Comparison of ENCODE assay signal across 7 cellular contexts in genomic region chr17:58665946-58666857, GRCh38. TPM values are rescaled to one million over a fixed set of nuclear protein-coding genes. Genes with fewer than 3 reads are reported as not detected.
DNase-seq lines count a peak whose midpoint lies in the region; ATAC-seq, FAIRE-seq and TF ChIP-seq lines count a peak whose summit lies in the region.

No MANE protein-coding gene starts in this region.

- ATAC-seq in GM23338: no peak

- H3K9me2 ChIP-seq in GM23338 (ENCODE audit: insufficient read depth): no peaks in the 10 kb centered on the region

- H3K27me3 Mint-ChIP-seq in GM23338 (ENCODE audit: insufficient read depth, low read depth, poor library complexity): peaks cover 3% of the 10 kb centered on the region

- H3K9me3 Mint-ChIP-seq in GM23338: no peaks in the 10 kb centered on the region

- TF ChIP-seq POLR2A in endothelial cell of umbilical vein (IDR thresholded peaks at IDR 0.05; ENCODE audit: low read depth, low read length): no peak
- TF ChIP-seq POLR2A in prostate gland (IDR thresholded peaks at IDR 0.05): no peak

- DNase-seq in GM23338 (ENCODE audit: low spot score) (no peak), NCI-H2227 (lab: John Stamatoyannopoulos, UW; ENCODE audit: unreplicated experiment) (peak; percentile 95), endothelial cell of umbilical vein (ENCODE audit: low read depth, low spot score) (peak; percentile 5), prostate gland (ENCODE audit: low spot score) (peak; percentile 12), COLO668 (lab: John Stamatoyannopoulos, UW; ENCODE audit: unreplicated experiment) (no peak), NCI-H345 (lab: John Stamatoyannopoulos, UW) (no peak), NCI-H1417 treated with DMSO at 0.1 percent for 48 hours (lab: John Stamatoyannopoulos, UW) (no peak)

- H3K4me1 ChIP-seq in GM23338 (ENCODE audit: insufficient read depth) (peaks cover 10% of the 10 kb centered on the region; the same call in 1 of the 2 replicates), endothelial cell of umbilical vein (ENCODE audit: control insufficient read depth, extremely low read depth, insufficient read depth, low read length) (peaks cover 8% of the 10 kb centered on the region), prostate gland (replicated peaks) (no peaks in the 10 kb centered on the region)

- TF ChIP-seq CTCF in GM23338 (conservative IDR thresholded peaks at IDR 0.05; ENCODE audit: low read depth in 2 of 2) (no peak), endothelial cell of umbilical vein (IDR thresholded peaks at IDR 0.05; ENCODE audit: extremely low read depth in 1 of 2, insufficient read depth in 1 of 2, low read depth in 1 of 2, low read length in 2 of 2) (no peak), prostate gland (IDR thresholded peaks at IDR 0.05) (no peak)

- POLR2A ChIA-PET in endothelial cell of umbilical vein (lab: Charles Lee): interaction anchor here (0.7 to 3.2 kb wide), 2 partner anchors 35 to 38 kb away, joined by 9 to 22 read pairs; no protein-coding TSS in a partner anchor

- CTCF ChIA-PET in endothelial cell of umbilical vein (lab: Charles Lee): no interaction called here

- H3K9me1 ChIP-seq in endothelial cell of umbilical vein (replicated peaks; ENCODE audit: control insufficient read depth, extremely low read depth, insufficient read depth, low read length): no peaks in the 10 kb centered on the region

- dilution Hi-C loops in endothelial cell of umbilical vein (cut with MboI; ENCODE audit: extremely low pct_ligation_motif_present, low sequenced_read_pairs): no loop called here

- H3K9ac ChIP-seq in endothelial cell of umbilical vein (replicated peaks; ENCODE audit: extremely low read depth, insufficient read depth, low read length): no peak overlapping the region

- WGBS in prostate gland: 59% methylated on average over 25 of the region's 25 CpGs

- H3K9me3 ChIP-seq in endothelial cell of umbilical vein (replicated peaks; ENCODE audit: control insufficient read depth, insufficient read depth, low read length): no peaks in the 10 kb centered on the region
- no peaks in the 10 kb centered on the region for H3K9me3 ChIP-seq in prostate gland

- no peak for FAIRE-seq in endothelial cell of umbilical vein (lab: Jason Lieb, UNC)

- no peak overlapping the region for H3K4me3 ChIP-seq in GM23338
- no peak overlapping the region for H3K4me3 ChIP-seq in endothelial cell of umbilical vein (replicated peaks in 1 of 3; ENCODE audit: insufficient read depth in 1 of 3, low read depth in 1 of 3, low read length in 3 of 3)
- peak overlapping the region; percentile 25 to 35 for H3K4me3 ChIP-seq in prostate gland

- H4K20me1 ChIP-seq in GM23338 (replicated peaks; ENCODE audit: insufficient read depth): no peaks in the 10 kb centered on the region
- no peaks in the 10 kb centered on the region for H4K20me1 ChIP-seq in endothelial cell of umbilical vein (replicated peaks; ENCODE audit: control insufficient read depth, extremely low read depth, insufficient read depth, low read length)

- H3K27ac ChIP-seq in GM23338 (ENCODE audit: low read depth) (no peak overlapping the region), endothelial cell of umbilical vein (ENCODE audit: insufficient read depth, low read depth, low read length) (no peak overlapping the region), prostate gland (peak overlapping the region; percentile 88 to 91)

- H3K36me3 Mint-ChIP-seq in GM23338 (ENCODE audit: low read depth): no peaks in the 10 kb centered on the region

- no peak overlapping the region for H3K4me2 ChIP-seq in GM23338
- H3K4me2 ChIP-seq in endothelial cell of umbilical vein (ENCODE audit: insufficient read depth, low read length): peak overlapping the region; percentile 29

- no peaks in the 10 kb centered on the region for H3K27me3 ChIP-seq in GM23338 (ENCODE audit: insufficient read depth)
- no peaks in the 10 kb centered on the region for H3K27me3 ChIP-seq in endothelial cell of umbilical vein (ENCODE audit: control insufficient read depth in 2 of 2, insufficient read depth in 2 of 2, low read length in 2 of 2)
- no peaks in the 10 kb centered on the region for H3K27me3 ChIP-seq in prostate gland (replicated peaks; ENCODE audit: insufficient read depth)

- H3F3A ChIP-seq in GM23338 (replicated peaks; ENCODE audit: low read depth): no peaks in the 10 kb centered on the region

- BruUV-seq in endothelial cell of umbilical vein (replicated peaks; lab: Mats Ljungman, UMichigan): no TSS peak

- intact Hi-C loops in endothelial cell of umbilical vein (cut with micrococcal nuclease): no loop called here
- intact Hi-C loops in prostate gland (cut with DNase I): no loop called here

- no peaks in the 10 kb centered on the region for H3K36me3 ChIP-seq in GM23338 (ENCODE audit: insufficient read depth)
- H3K36me3 ChIP-seq in endothelial cell of umbilical vein (ENCODE audit: control insufficient read depth in 2 of 2, extremely low read depth in 1 of 2, insufficient read depth in 2 of 2, low read length in 2 of 2): no peaks in the 10 kb centered on the region
- H3K36me3 ChIP-seq in prostate gland: no peaks in the 10 kb centered on the region

- H3K4me3 Mint-ChIP-seq in GM23338: no peak overlapping the region

- peaks cover 11% of the 10 kb centered on the region for H3K4me1 Mint-ChIP-seq in GM23338

- H2AFZ ChIP-seq in GM23338: peak overlapping the region; percentile 92; the same call in 1 of the 2 replicates
- peak overlapping the region; percentile 83 for H2AFZ ChIP-seq in endothelial cell of umbilical vein (ENCODE audit: low read depth, low read length)

- H3K79me2 ChIP-seq in GM23338 (replicated peaks; ENCODE audit: insufficient read depth) (no peaks in the 10 kb centered on the region), endothelial cell of umbilical vein (ENCODE audit: control insufficient read depth, insufficient read depth, low read length) (no peaks in the 10 kb centered on the region)

- no peak overlapping the region for H3K27ac Mint-ChIP-seq in GM23338

TF ChIP-seq in GM23338, 12 proteins besides CTCF, POLR2A, EP300 and RAD21 (continues in another document):
- no peak for TF ChIP-seq ZNF114 (CRISPR knock-in tag; IDR thresholded peaks at IDR 0.05)
- no peak for TF ChIP-seq ZNF331 (CRISPR knock-in tag; IDR thresholded peaks at IDR 0.05; ENCODE audit: low read depth)

TF ChIP-seq in endothelial cell of umbilical vein, 7 proteins besides CTCF, POLR2A, EP300 and RAD21:
- no peak for TF ChIP-seq MYC (IDR thresholded peaks at IDR 0.05; ENCODE audit: low read depth, low read length)
- no peak for TF ChIP-seq FOS (IDR thresholded peaks at IDR 0.05; ENCODE audit: borderline replicate concordance, insufficient read depth, low read length)
- no peak for TF ChIP-seq POLR2AphosphoS5 (IDR thresholded peaks at IDR 0.05; ENCODE audit: insufficient read depth, low read depth, low read length)
- no peak for TF ChIP-seq GATA2 (IDR thresholded peaks at IDR 0.05; ENCODE audit: insufficient read depth, insufficient read length, low read depth, low read length)
- no peak for TF ChIP-seq EZH2 (IDR thresholded peaks at IDR 0.05; ENCODE audit: borderline replicate concordance, low read depth, low read length, severe bottlenecking)
- no peak for TF ChIP-seq JUN (IDR thresholded peaks at IDR 0.05; ENCODE audit: borderline replicate concordance, insufficient read depth, insufficient read length, low read depth)
- no peak for TF ChIP-seq MAX (IDR thresholded peaks at IDR 0.05; ENCODE audit: insufficient read depth, insufficient read length)
TF ChIP-seq in endothelial cell of umbilical vein: peak in this region for 0.

RNA-seq across cellular contexts. Expression of gene TEX14, which starts 25.6 kb away (rescaled TPM):
- 0.78 and 0.80 TPM in 2 replicates for total RNA-seq in GM23338 (2014; rRNA removed; shearing (Covaris generic))
- 2.5 and 2.6 TPM in 2 replicates for polyA plus RNA-seq in GM23338 (2016; fragmentation: Nextera tagmentation; extraction: Ambion mirVana)
- not detected in 2 replicates for total RNA-seq in endothelial cell of umbilical vein
- polyA plus RNA-seq in endothelial cell of umbilical vein: 0.02 and 0.10 TPM in 2 replicates
- polyA plus RNA-seq in endothelial cell of umbilical vein (2011; cell fraction: cytosol; rRNA removed): 0.01 and 0.03 TPM in 2 replicates
- polyA plus RNA-seq in endothelial cell of umbilical vein (2011; cell fraction: nucleus; rRNA removed): 0.07 and 0.17 TPM in 2 replicates
- polyA plus RNA-seq in endothelial cell of umbilical vein (2012): 0.11 TPM in 1 of 2 replicates, not detected in the other
- polyA minus RNA-seq in endothelial cell of umbilical vein: 0.19 TPM in 1 of 2 replicates, not detected in the other
- polyA minus RNA-seq in endothelial cell of umbilical vein (2011; cell fraction: cytosol; rRNA and poly(A)+ RNA removed): not detected
- polyA minus RNA-seq in endothelial cell of umbilical vein (2011; cell fraction: nucleus; rRNA and poly(A)+ RNA removed): 0.29 TPM in 1 of 2 replicates, not detected in the other
- 10 to 100 TPM in 1 of 2 donors, under 1 TPM in 1; 0.50 to 14.3 TPM for total RNA-seq in prostate gland

RNA-seq across cellular contexts. Expression of gene RAD51C, which starts 26.2 kb away (rescaled TPM):
- 9.3 and 19.6 TPM in 2 replicates for total RNA-seq in GM23338 (2014; rRNA removed; shearing (Covaris generic))
- polyA plus RNA-seq in GM23338 (2016; fragmentation: Nextera tagmentation; extraction: Ambion mirVana): 25.5 and 33.6 TPM in 2 replicates
- 38.9 and 50.5 TPM in 2 replicates for total RNA-seq in endothelial cell of umbilical vein
- polyA plus RNA-seq in endothelial cell of umbilical vein: 20.8 and 24.8 TPM in 2 replicates
- 37.0 and 37.8 TPM in 2 replicates for polyA plus RNA-seq in endothelial cell of umbilical vein (2011; cell fraction: cytosol; rRNA removed)
- 20.4 and 24.2 TPM in 2 replicates for polyA plus RNA-seq in endothelial cell of umbilical vein (2011; cell fraction: nucleus; rRNA removed)
- polyA plus RNA-seq in endothelial cell of umbilical vein (2012): 40.4 and 61.6 TPM in 2 replicates
- polyA minus RNA-seq in endothelial cell of umbilical vein: 15.1 and 21.8 TPM in 2 replicates
- 16.6 TPM for polyA minus RNA-seq in endothelial cell of umbilical vein (2011; cell fraction: cytosol; rRNA and poly(A)+ RNA removed)
- polyA minus RNA-seq in endothelial cell of umbilical vein (2011; cell fraction: nucleus; rRNA and poly(A)+ RNA removed): 17.1 and 18.7 TPM in 2 replicates
- 10 to 100 TPM; 30.4 to 32.5 TPM for total RNA-seq in prostate gland

Comparison
In these comparisons a context has a peak if more than half of its experiments do, and no peak if none do; other contexts are left out.
1. DNase-seq: peak in NCI-H2227 (single experiment), endothelial cell of umbilical vein (single experiment) and prostate gland (single experiment); none in GM23338 (single experiment), COLO668 (single experiment), NCI-H345 (single experiment) and NCI-H1417 treated with DMSO at 0.1 percent for 48 hours (single experiment).
2. H3K27ac ChIP-seq: peak in prostate gland (2 of 2); none in GM23338 (single experiment) and endothelial cell of umbilical vein (single experiment).
3. H3K4me3 ChIP-seq: peak in prostate gland (2 of 2); none in GM23338 (single experiment) and endothelial cell of umbilical vein (0 of 3).